In the genomic region with DNA sequence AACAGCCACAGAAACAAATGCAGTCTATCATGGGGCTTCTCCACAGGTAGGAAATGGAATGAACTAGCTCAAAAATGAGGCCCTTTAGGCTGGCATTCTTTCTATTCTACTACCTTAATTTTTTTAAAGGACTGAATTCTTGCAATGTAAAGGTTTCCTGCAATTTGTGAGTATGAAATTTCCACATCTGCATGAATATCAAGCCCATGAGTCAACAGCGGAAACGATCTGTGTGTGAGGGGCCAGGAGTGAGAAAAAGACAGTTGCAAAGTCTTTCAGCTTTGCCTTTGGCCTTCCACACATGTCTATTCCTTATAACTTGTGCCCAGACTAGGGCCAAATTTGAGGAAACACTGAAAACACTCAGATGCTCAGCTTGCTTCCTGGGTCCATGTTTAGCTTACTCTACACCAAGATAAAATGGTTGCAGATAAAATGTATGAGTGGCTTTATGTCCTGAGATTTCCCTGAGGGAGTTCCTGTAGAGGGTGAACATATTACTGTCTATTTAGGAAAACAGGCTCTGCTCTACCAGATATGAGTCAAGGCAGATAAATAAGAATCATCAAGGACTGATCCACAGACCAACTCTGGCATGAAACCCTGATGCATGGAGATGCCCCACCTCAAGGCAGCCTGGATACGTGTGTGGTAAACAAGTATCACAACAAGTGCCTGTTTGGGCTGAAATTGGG, we compare ENCODE assay signal across 19 cellular contexts. TPM values are rescaled to one million over a fixed set of nuclear protein-coding genes. Genes with fewer than 3 reads are reported as not detected.
A peak's percentile ranks its signal among the peaks of the same experiment; 100 is the strongest.
DNase-seq lines count a peak whose midpoint lies in the region; ATAC-seq and TF ChIP-seq lines count a peak whose summit lies in the region.
"Had no signal": no experiment of that assay in that cellular context is flagged by ENCODE, and none has a peak within 500 bp of the region (broad histone marks: within the 10 kb centered on the region; RNA-seq: fewer than 3 reads in every experiment).

No MANE protein-coding gene starts in this region.

- CTCF ChIA-PET in GM10248 (lab: Yijun Ruan, JAX) = interaction anchor here (0.7 to 3.6 kb wide), 3 partner anchors 9 to 21 kb away, joined by 3 to 16 read pairs (median 8); no protein-coding TSS in a partner anchor

- no peak for TF ChIP-seq CTCF in GM10248 (IDR thresholded peaks at IDR 0.05; ENCODE audit: control extremely low read depth, extremely low read depth, low read depth, missing control alignments)

- no peaks in the 10 kb centered on the region for H3K27me3 ChIP-seq in layer of hippocampus (ENCODE audit: control insufficient read depth, insufficient read depth, low read length)
- H3K27me3 ChIP-seq: esophagus squamous epithelium, neutrophil, vagina had no signal

- no peak for ATAC-seq in GM21825 (IDR thresholded peaks at IDR 0.05; ENCODE audit: unreplicated experiment)
- ATAC-seq: left lobe of liver had no signal

- POLR2A ChIA-PET in GM10248 (lab: Yijun Ruan, JAX) = no interaction called here

- peak overlapping the region; percentile 94 for H3K27ac ChIP-seq in caudate nucleus (ENCODE audit: low read depth, low read length)
- H3K27ac ChIP-seq in layer of hippocampus (ENCODE audit: low read depth, low read length) = peak overlapping the region; percentile 96
- H3K27ac ChIP-seq: esophagus squamous epithelium, neutrophil, vagina had no signal

- peak; percentile 26 for DNase-seq in AG20443 (ENCODE audit: low spot score)
- DNase-seq in HT1080 (ENCODE audit: low read depth) = peak; percentile 82
- no peak for DNase-seq in caudate nucleus (lab: John Stamatoyannopoulos, UW)
- DNase-seq in kidney tubule cell (ENCODE audit: low spot score) = no peak
- no peak for DNase-seq in GM10248 (ENCODE audit: extremely low spot score)
- DNase-seq in NOMO-1 treated with dmso at 0.1 percent for 144 hours (lab: John Stamatoyannopoulos, UW; ENCODE audit: unreplicated experiment) = no peak
- DNase-seq: activated CD4-positive, alpha-beta T cell treated with anti-CD3 and anti-CD28 coated beads, Interleukin-2, amount 10 ng/mL, durations not matched to agents 7 days and 5 days; esophagus squamous epithelium; GF-D8; Kasumi-1; mucosa of descending colon; NCI-H1105 treated with DMSO at 0.1 percent for 48 hours; NCI-H748 treated with DMSO at 0.1 percent for 48 hours; retina had no signal

RNA-seq across cellular contexts. Expression of a gene that starts 46.5 kb away (rescaled TPM):
- total RNA-seq in HT1080 (2014; rRNA removed; shearing (Covaris generic)) = 0.60 and 1.4 TPM in 2 replicates
- polyA plus RNA-seq in HT1080 (2015; cell fraction: cytosol; rRNA removed) = 1.9 and 2.5 TPM in 2 replicates
- 1.3 and 2.4 TPM in 2 replicates for polyA plus RNA-seq in HT1080 (2015; cell fraction: nucleus; rRNA removed)

Comparison
In these comparisons a context has a peak if more than half of its experiments do, and no peak if none do; other contexts are left out.
1. DNase-seq: peak in AG20443 (single experiment) and HT1080 (single experiment); none in caudate nucleus (0 of 61), kidney tubule cell (single experiment), GM10248 (single experiment) and NOMO-1 treated with dmso at 0.1 percent for 144 hours (single experiment).